ENCODE assay signal across 15 cellular contexts in genomic region chr7:112596260-112596659, GRCh38.
DNase-seq lines count a peak whose midpoint lies in the region; ATAC-seq and TF ChIP-seq lines count a peak whose summit lies in the region.
"Had no signal": no experiment of that assay in that cellular context is flagged by ENCODE, and none has a peak within 500 bp of the region (broad histone marks: within the 10 kb centered on the region; RNA-seq: fewer than 3 reads in every experiment).

No MANE protein-coding gene starts in this region.

- intact Hi-C loops in upper lobe of right lung (cut with DNase I), result no loop called here
- intact Hi-C loops in testis (cut with DNase I; ENCODE audit: low total_unique reads), result no loop called here

- TF ChIP-seq POLR2A in testis (IDR thresholded peaks at IDR 0.05), result no peak

- TF ChIP-seq CTCF in AG10803 (conservative IDR thresholded peaks at IDR 0.05; ENCODE audit: low read length) (no peak), epithelial cell of esophagus (IDR thresholded peaks at IDR 0.05; ENCODE audit: insufficient read depth, low read depth, low read length, missing control alignments) (no peak), omental fat pad (IDR thresholded peaks at IDR 0.05) (no peak), upper lobe of right lung (IDR thresholded peaks at IDR 0.05) (no peak), testis (IDR thresholded peaks at IDR 0.05) (no peak)

- no peaks in the 10 kb centered on the region for H3K27me3 ChIP-seq in upper lobe of right lung
- H3K27me3 ChIP-seq in testis, result no peaks in the 10 kb centered on the region
- H3K27me3 ChIP-seq: cardiac muscle cell had no signal

- WGBS in testis, 2 donors, result 34 to 36% methylated on average over 3 of the region's 3 CpGs

- H3K4me3 ChIP-seq in AG10803 (ENCODE audit: low read length), result no peak overlapping the region
- H3K4me3 ChIP-seq in epithelial cell of esophagus (ENCODE audit: low read length), result no peak overlapping the region
- H3K4me3 ChIP-seq in upper lobe of right lung, result no peak overlapping the region
- H3K4me3 ChIP-seq in testis, result no peak overlapping the region
- H3K4me3 ChIP-seq: cardiac muscle cell, mucosa of descending colon had no signal

- H3K9me3 ChIP-seq in upper lobe of right lung (no peaks in the 10 kb centered on the region), testis (no peaks in the 10 kb centered on the region)
- H3K9me3 ChIP-seq: mucosa of descending colon had no signal

- H3K27ac ChIP-seq in upper lobe of right lung (no peak overlapping the region), testis (no peak overlapping the region)
- H3K27ac ChIP-seq: cardiac muscle cell had no signal

- DNase-seq in AG10803 (ENCODE audit: low read depth), result peak; percentile 9
- peak; percentile 25 for DNase-seq in RPMI7951 (ENCODE audit: low read depth)
- peak; percentile 55 for DNase-seq in epithelial cell of esophagus (ENCODE audit: low read depth)
- DNase-seq in omental fat pad (ENCODE audit: low spot score), result no peak
- no peak for DNase-seq in upper lobe of right lung
- DNase-seq in NCI-H2029 treated with DMSO at 0.1 percent for 48 hours (lab: John Stamatoyannopoulos, UW), result no peak
- DNase-seq in testis, result no peak
- DNase-seq: activated naive CD4-positive, alpha-beta T cell; HFFc6; mucosa of descending colon; NCI-H187; posterior cingulate gyrus had no signal

- peak; percentile 73 for ATAC-seq in omental fat pad (ENCODE audit: low FRiP score)
- no peak for ATAC-seq in upper lobe of right lung
- ATAC-seq in HG03175 (IDR thresholded peaks at IDR 0.05; ENCODE audit: unreplicated experiment), result no peak
- ATAC-seq: activated CD4-positive, CD25-positive, alpha-beta regulatory T cell treated with anti-CD3 and anti-CD28 coated beads, Interleukin-2, amount 50 U/mL, for 24 hours; mucosa of descending colon had no signal

- H3K4me1 ChIP-seq in upper lobe of right lung (no peaks in the 10 kb centered on the region), testis (no peaks in the 10 kb centered on the region)

- no peaks in the 10 kb centered on the region for H3K36me3 ChIP-seq in upper lobe of right lung
- H3K36me3 ChIP-seq in testis (ENCODE audit: low read depth, missing control alignments), result no peaks in the 10 kb centered on the region
- H3K36me3 ChIP-seq: cardiac muscle cell had no signal

Comparison
In these comparisons a context has a peak if more than half of its experiments do, and no peak if none do; other contexts are left out.
1. DNase-seq: peak in AG10803 (single experiment), RPMI7951 (single experiment) and epithelial cell of esophagus (single experiment); none in omental fat pad (single experiment), upper lobe of right lung (single experiment), NCI-H2029 treated with DMSO at 0.1 percent for 48 hours (single experiment) and testis (single experiment).